ENCODE assay signal across 22 cellular contexts in genomic region chr20:51339721-51340450, GRCh38.
DNase-seq lines count a peak whose midpoint lies in the region; ATAC-seq and TF ChIP-seq lines count a peak whose summit lies in the region.
"Had no signal": no experiment of that assay in that cellular context is flagged by ENCODE, and none has a peak within 500 bp of the region (broad histone marks: within the 10 kb centered on the region; RNA-seq: fewer than 3 reads in every experiment).

No MANE protein-coding gene starts in this region.

- DNase-seq in AG04450 (ENCODE audit: low read depth, low spot score): no peak
- peak; percentile 69 for DNase-seq in NCI-H1105 (lab: John Stamatoyannopoulos, UW)
- peak; percentile 56 to 71 for DNase-seq in SJCRH30
- peak; percentile 69 for DNase-seq in fibroblast of gingiva (ENCODE audit: low read depth)
- DNase-seq in NCI-H82 treated with DMSO at 0.1 percent for 48 hours (lab: John Stamatoyannopoulos, UW; ENCODE audit: unreplicated experiment): no peak
- DNase-seq in amniotic stem cell (lab: John Stamatoyannopoulos, UW): no peak
- DNase-seq: activated CD4-positive, alpha-beta T cell treated with anti-CD3 and anti-CD28 coated beads, Interleukin-2, amount 50 U/mL, for 48 hours; activated naive CD4-positive, alpha-beta T cell treated with anti-CD3 and anti-CD28 coated beads, Interleukin-2, amount 50 U/mL, for 16 hours; activated T-cell treated with anti-CD3 and anti-CD28 coated beads, Interleukin-2, amount 50 U/mL, for 4 hours; CD4-positive, CD25-positive, alpha-beta regulatory T cell; DMS53; NCI-H2029 treated with DMSO at 0.1 percent for 48 hours; NCI-H510A treated with DMSO at 0.1 percent for 48 hours; stimulated activated naive CD4-positive, alpha-beta T cell had no signal

- CTCF ChIA-PET in AG04450 (lab: Charles Lee): interaction anchor here (1.0 to 1.3 kb wide), 4 partner anchors 14 to 324 kb away, joined by 3 to 5 read pairs (median 4); no protein-coding TSS in a partner anchor

- POLR2A ChIA-PET in AG04450 (lab: Yijun Ruan, JAX): no interaction called here

- H3K36me3 ChIP-seq in SJCRH30: no peaks in the 10 kb centered on the region
- H3K36me3 ChIP-seq: tibial nerve had no signal

- H3K9me3 ChIP-seq in AG04450 (ENCODE audit: control insufficient read depth, insufficient read depth, low read length) (peaks cover 6% of the 10 kb centered on the region; the same call in 1 of the 2 replicates), SJCRH30 (replicated peaks) (peaks cover 14% of the 10 kb centered on the region; the same call in 1 of the 2 replicates)
- H3K9me3 ChIP-seq: A549 had no signal

- no peak for TF ChIP-seq CTCF in AG04450 (IDR thresholded peaks at IDR 0.05; ENCODE audit: low read depth, low read length)

- no peak for ATAC-seq in HG03045 (IDR thresholded peaks at IDR 0.05; ENCODE audit: unreplicated experiment)
- no peak for ATAC-seq in HG03565 (IDR thresholded peaks at IDR 0.05; ENCODE audit: unreplicated experiment)
- ATAC-seq: A549; activated T-cell treated with anti-CD3 and anti-CD28 coated beads, Interleukin-2, amount 50 U/mL, for 4 hours; HepG2; left lobe of liver; Panc1 had no signal

- H3K27ac ChIP-seq in AG04450 (ENCODE audit: low read depth, low read length) (peak overlapping the region; percentile 33), SJCRH30 (peak overlapping the region; percentile 69)
- H3K27ac ChIP-seq: coronary artery, tibial nerve had no signal

- peaks cover 35% of the 10 kb centered on the region for H3K4me1 ChIP-seq in SJCRH30
- H3K4me1 ChIP-seq: tibial nerve had no signal

- no peaks in the 10 kb centered on the region for H3K27me3 ChIP-seq in AG04450 (ENCODE audit: control insufficient read depth, insufficient read depth, low read length)
- no peaks in the 10 kb centered on the region for H3K27me3 ChIP-seq in SJCRH30
- H3K27me3 ChIP-seq: tibial nerve had no signal

- H3K4me3 ChIP-seq in AG04450 (ENCODE audit: low read depth, low read length): no peak overlapping the region
- H3K4me3 ChIP-seq in SJCRH30: no peak overlapping the region
- H3K4me3 ChIP-seq: A549, coronary artery, tibial nerve had no signal

Comparison
In these comparisons a context has a peak if more than half of its experiments do, and no peak if none do; other contexts are left out.
1. DNase-seq: peak in NCI-H1105 (single experiment), SJCRH30 (2 of 2) and fibroblast of gingiva (single experiment); none in AG04450 (single experiment), NCI-H82 treated with DMSO at 0.1 percent for 48 hours (single experiment) and amniotic stem cell (single experiment).